In genomic region chrX:153516055-153516454, GRCh38 we compare ENCODE assay signal across 2 cellular contexts.
A peak's percentile ranks its signal among the peaks of the same experiment; 100 is the strongest.
TF ChIP-seq lines count a peak whose summit lies in the region.

No MANE protein-coding gene starts in this region.

TF ChIP-seq in GM23338, 12 proteins besides CTCF, POLR2A, EP300 and RAD21:
- TF ChIP-seq NANOG (IDR thresholded peaks at IDR 0.05; ENCODE audit: borderline replicate concordance) (no peak), ZNF331 (CRISPR knock-in tag; IDR thresholded peaks at IDR 0.05; ENCODE audit: low read depth) (no peak), POLR2AphosphoS5 (IDR thresholded peaks at IDR 0.05; ENCODE audit: low read depth) (no peak), STAT1 (IDR thresholded peaks at IDR 0.05; ENCODE audit: unreplicated experiment) (no peak)

TF ChIP-seq in endothelial cell of umbilical vein, 7 proteins besides CTCF, POLR2A, EP300 and RAD21:
- TF ChIP-seq, protein P1, sequence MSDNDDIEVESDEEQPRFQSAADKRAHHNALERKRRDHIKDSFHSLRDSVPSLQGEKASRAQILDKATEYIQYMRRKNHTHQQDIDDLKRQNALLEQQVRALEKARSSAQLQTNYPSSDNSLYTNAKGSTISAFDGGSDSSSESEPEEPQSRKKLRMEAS (IDR thresholded peaks at IDR 0.05; ENCODE audit: insufficient read depth, insufficient read length): no peak
- TF ChIP-seq POLR2AphosphoS5 (IDR thresholded peaks at IDR 0.05; ENCODE audit: insufficient read depth, low read depth, low read length): peak; percentile 39
- no peak for TF ChIP-seq FOS (IDR thresholded peaks at IDR 0.05; ENCODE audit: borderline replicate concordance, insufficient read depth, low read length)
- TF ChIP-seq EZH2 (IDR thresholded peaks at IDR 0.05; ENCODE audit: borderline replicate concordance, low read depth, low read length, severe bottlenecking): no peak
- TF ChIP-seq MYC (IDR thresholded peaks at IDR 0.05; ENCODE audit: low read depth, low read length): no peak
- TF ChIP-seq GATA2 (IDR thresholded peaks at IDR 0.05; ENCODE audit: insufficient read depth, insufficient read length, low read depth, low read length): no peak
- TF ChIP-seq JUN (IDR thresholded peaks at IDR 0.05; ENCODE audit: borderline replicate concordance, insufficient read depth, insufficient read length, low read depth): no peak
